In genomic region chr2:187174582-187174981, GRCh38 we compare ENCODE assay signal across 1 cellular context.
TF ChIP-seq lines count a peak whose summit lies in the region.

No MANE protein-coding gene starts in this region.

TF ChIP-seq in IMR-90, 13 proteins besides CTCF, POLR2A, EP300 and RAD21 (continued from another document):
- TF ChIP-seq BHLHE40 (IDR thresholded peaks at IDR 0.05; ENCODE audit: low read depth, low read length) (no peak), NFE2L2 (IDR thresholded peaks at IDR 0.05; ENCODE audit: low read depth, low read length) (no peak), CHD1 (IDR thresholded peaks at IDR 0.05; ENCODE audit: low read depth, low read length) (no peak), MXI1 (IDR thresholded peaks at IDR 0.05; ENCODE audit: borderline replicate concordance, low read depth, low read length) (no peak), SMC3 (IDR thresholded peaks at IDR 0.05; ENCODE audit: low read depth, low read length) (no peak), CEBPB (IDR thresholded peaks at IDR 0.05; ENCODE audit: low read depth, low read length) (no peak)
